In genomic region chr1:180230416-180230790, GRCh38 we compare ENCODE assay signal across 8 cellular contexts. TPM values are rescaled to one million over a fixed set of nuclear protein-coding genes. Genes with fewer than 3 reads are reported as not detected.
A peak's percentile ranks its signal among the peaks of the same experiment; 100 is the strongest.
DNase-seq lines count a peak whose midpoint lies in the region; ATAC-seq and TF ChIP-seq lines count a peak whose summit lies in the region.

No MANE protein-coding gene starts in this region.

- H3K27me3 ChIP-seq in left ventricle myocardium inferior (ENCODE audit: low read depth) (peaks cover 100% of the 10 kb centered on the region), kidney epithelial cell (ENCODE audit: control insufficient read depth, insufficient read depth, low read length) (peaks cover 79% of the 10 kb centered on the region), transverse colon (peaks cover 100% of the 10 kb centered on the region)

- H3K36me3 ChIP-seq in left ventricle myocardium inferior (no peaks in the 10 kb centered on the region), kidney epithelial cell (ENCODE audit: control insufficient read depth, insufficient read depth, low read length) (no peaks in the 10 kb centered on the region), transverse colon (no peaks in the 10 kb centered on the region)

- no peak overlapping the region for H3K27ac Mint-ChIP-seq in activated T-cell treated with anti-CD3 and anti-CD28 coated beads, Interleukin-2, amount 50 U/mL, for 72 hours

- peaks cover 60% of the 10 kb centered on the region for H3K4me1 ChIP-seq in left ventricle myocardium inferior
- H3K4me1 ChIP-seq in transverse colon, result peaks cover 44 to 58% (median 51%) of the 10 kb centered on the region in 4 donors

- H3K9me3 ChIP-seq in left ventricle myocardium inferior (replicated peaks), result no peaks in the 10 kb centered on the region
- no peaks in the 10 kb centered on the region for H3K9me3 ChIP-seq in transverse colon

- TF ChIP-seq EP300 in transverse colon (IDR thresholded peaks at IDR 0.05; ENCODE audit: low read depth), result no peak

- H3K27ac ChIP-seq in left ventricle myocardium inferior (replicated peaks) (no peak overlapping the region), transverse colon (no peak overlapping the region)

- peak overlapping the region; percentile 70 to 83 for H3K4me3 Mint-ChIP-seq in activated T-cell treated with anti-CD3 and anti-CD28 coated beads, Interleukin-2, amount 50 U/mL, for 72 hours

- ATAC-seq in left cardiac atrium (no peak), HG03342 (IDR thresholded peaks at IDR 0.05; ENCODE audit: unreplicated experiment) (no peak)
- peak; percentile 20 to 26 for ATAC-seq in activated T-cell treated with anti-CD3 and anti-CD28 coated beads, Interleukin-2, amount 50 U/mL, for 72 hours (replicated peaks in 1 of 2)

- no peaks in the 10 kb centered on the region for H3K36me3 Mint-ChIP-seq in activated T-cell treated with anti-CD3 and anti-CD28 coated beads, Interleukin-2, amount 50 U/mL, for 72 hours (ENCODE audit: insufficient read depth in 2 of 2)

- H3K9me3 Mint-ChIP-seq in activated T-cell treated with anti-CD3 and anti-CD28 coated beads, Interleukin-2, amount 50 U/mL, for 72 hours, result no peaks in the 10 kb centered on the region

- H3K4me1 Mint-ChIP-seq in activated T-cell treated with anti-CD3 and anti-CD28 coated beads, Interleukin-2, amount 50 U/mL, for 72 hours (ENCODE audit: low read depth), result peaks cover 38% of the 10 kb centered on the region

- peak overlapping the region; percentile 75 for H3K4me3 ChIP-seq in left ventricle myocardium inferior
- H3K4me3 ChIP-seq in kidney epithelial cell (ENCODE audit: low read depth, low read length), result peak overlapping the region; percentile 35
- peak overlapping the region in 3 of 4 donors; percentile 43 to 84 (median 50) for H3K4me3 ChIP-seq in transverse colon

- in situ Hi-C loops in transverse colon (cut with MboI; ENCODE audit: low pct_ligation_motif_present in 1 of 4, low pct_unique_long_range_greater_than_20kb in 1 of 4, low sequenced_read_pairs in 3 of 4), result no loop called here

- DNase-seq in left ventricle myocardium inferior (no peak), left cardiac atrium (no peak), kidney epithelial cell (ENCODE audit: low read depth) (no peak), transverse colon (no peak), RPMI8226 (no peak)
- DNase-seq in activated T-cell treated with anti-CD3 and anti-CD28 coated beads, Interleukin-2, amount 50 U/mL, for 72 hours, result no peak
- DNase-seq in stimulated activated CD4-positive, alpha-beta T cell treated with anti-CD3 and anti-CD28 coated beads, Interleukin-1b, Interleukin-23, amount 100 ng/mL, for 48 hours, result no peak

- TF ChIP-seq CTCF in left ventricle myocardium inferior (IDR thresholded peaks at IDR 0.05; ENCODE audit: borderline replicate concordance), result no peak
- no peak for TF ChIP-seq CTCF in kidney epithelial cell (IDR thresholded peaks at IDR 0.05; ENCODE audit: insufficient read depth, low read length, poor library complexity, severe bottlenecking)
- no peak for TF ChIP-seq CTCF in transverse colon (IDR thresholded peaks at IDR 0.05)

- intact Hi-C loops in left ventricle myocardium inferior (cut with micrococcal nuclease) (no loop called here), left cardiac atrium (cut with DNase I) (no loop called here), transverse colon (cut with DNase I; ENCODE audit: low total_unique reads) (no loop called here)

- peaks cover 72% of the 10 kb centered on the region for H3K27me3 Mint-ChIP-seq in activated T-cell treated with anti-CD3 and anti-CD28 coated beads, Interleukin-2, amount 50 U/mL, for 72 hours (ENCODE audit: low read depth)

- WGBS in transverse colon (ENCODE audit: low coverage in 1 of 2), 2 donors, result 0% methylated on average over 24 of the region's 28 CpGs; no CpG with 5 or more reads in 1 of the 2 donors

- no peak for TF ChIP-seq POLR2A in transverse colon (IDR thresholded peaks at IDR 0.05)

RNA-seq across cellular contexts. Expression of gene LHX4, which starts 0.3 kb away (rescaled TPM):
- total RNA-seq in left ventricle myocardium inferior (not detected), left cardiac atrium (not detected), kidney epithelial cell (under 0.01 TPM in 1 of 2 replicates, not detected in the other), transverse colon (1 to 10 TPM in 1 of 4 donors, under 1 TPM in 1, not detected in 2; 0.48 to 1.2 TPM)
- total RNA-seq in activated T-cell treated with anti-CD3 and anti-CD28 coated beads, Interleukin-2, amount 50 U/mL, for 72 hours, result not detected

Comparison
In these comparisons a context has a peak if more than half of its experiments do, and no peak if none do; other contexts are left out.
1. ATAC-seq: peak in activated T-cell treated with anti-CD3 and anti-CD28 coated beads, Interleukin-2, amount 50 U/mL, for 72 hours (2 of 2); none in left cardiac atrium (0 of 2) and HG03342 (single experiment).
2. Peak in every context shown above with its lines, with median percentiles within 50 percentile points of each other: H3K4me3 ChIP-seq.